In the genomic region with DNA sequence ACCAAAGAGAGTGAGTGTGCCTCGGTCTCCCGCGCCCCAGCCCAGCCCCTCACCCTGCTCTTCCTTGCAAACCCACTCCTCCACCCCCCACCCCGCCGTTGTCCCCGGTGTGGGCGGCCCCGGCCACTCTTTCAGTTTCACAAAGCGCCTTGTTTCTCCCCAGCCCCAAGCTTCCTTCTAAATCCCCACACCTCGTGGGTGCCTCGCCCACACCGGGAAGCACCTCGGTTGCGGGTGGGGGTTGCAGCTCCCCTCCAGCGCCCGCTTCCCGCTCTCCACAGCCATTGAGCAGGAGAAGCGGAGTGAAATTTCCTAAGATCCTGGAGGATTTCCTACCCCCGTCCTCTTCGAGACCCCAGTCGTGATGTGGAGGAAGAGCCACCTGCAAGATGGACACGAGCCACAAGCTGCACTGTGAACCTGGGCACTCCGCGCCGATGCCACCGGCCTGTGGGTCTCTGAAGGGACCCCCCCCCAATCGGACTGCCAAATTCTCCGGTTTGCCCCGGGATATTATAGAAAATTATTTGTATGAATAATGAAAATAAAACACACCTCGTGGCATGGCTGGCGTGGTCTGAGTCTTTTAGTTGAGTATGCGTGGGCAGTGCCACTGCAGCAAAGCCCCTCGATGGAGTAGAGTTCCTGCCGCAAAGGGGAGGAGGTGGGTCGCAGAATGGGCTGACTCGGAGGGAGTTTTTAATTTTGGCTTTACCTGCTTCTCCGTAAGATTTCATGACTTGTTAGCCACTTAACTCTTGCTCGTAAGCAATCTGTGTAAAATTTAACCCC, we compare ENCODE assay signal across 8 cellular contexts. TPM values are rescaled to one million over a fixed set of nuclear protein-coding genes. Genes with fewer than 3 reads are reported as not detected.
DNase-seq lines count a peak whose midpoint lies in the region; ATAC-seq and TF ChIP-seq lines count a peak whose summit lies in the region.

No MANE protein-coding gene starts in this region.

- intact Hi-C loops in left colon (cut with DNase I, micrococcal nuclease) = no loop called here

- TF ChIP-seq CTCF in cardiac fibroblast (IDR thresholded peaks at IDR 0.05; ENCODE audit: low read depth, low read length) = no peak

- H3K4me3 ChIP-seq in cardiac fibroblast (replicated peaks in 1 of 2; ENCODE audit: low read depth in 2 of 2, low read length in 2 of 2) = peak overlapping the region; percentile 83 to 94

- DNase-seq in NCI-H2227 (lab: John Stamatoyannopoulos, UW; ENCODE audit: unreplicated experiment) (peak; percentile 54), NCI-H2227 treated with DMSO at 0.1 percent for 48 hours (lab: John Stamatoyannopoulos, UW) (no peak), SW480 (ENCODE audit: low spot score) (peak; percentile 34), cardiac fibroblast (ENCODE audit: low read depth in 2 of 2) (no peak), left colon (peak; percentile 62 to 77), globus pallidus (ENCODE audit: low spot score) (no peak)
- peak; percentile 50 to 60 for DNase-seq in stimulated activated CD8-positive, alpha-beta memory T cell treated with anti-CD3 and anti-CD28 coated beads, Interleukin-2, amount 100 ng/mL, for 48 hours (ENCODE audit: low read depth in 2 of 2)

- ATAC-seq in HG02973 (IDR thresholded peaks at IDR 0.05; ENCODE audit: unreplicated experiment) = peak; percentile 17
- peak; percentile 40 for ATAC-seq in left colon

RNA-seq across cellular contexts. Expression of gene TMSB10, which starts 0.8 kb away (rescaled TPM):
- total RNA-seq in left colon = 1,000 to 10,000 TPM; 1,780 to 2,331 TPM

RNA-seq across cellular contexts. Expression of gene TRABD2A, which starts 25.4 kb away (rescaled TPM):
- 100 to 1,000 TPM in 1 of 2 donors, 10 to 100 TPM in 1; 89.8 to 101 TPM for total RNA-seq in left colon

Comparison
In these comparisons a context has a peak if more than half of its experiments do, and no peak if none do; other contexts are left out.
1. DNase-seq: peak in NCI-H2227 (single experiment), SW480 (single experiment), left colon (2 of 2) and stimulated activated CD8-positive, alpha-beta memory T cell treated with anti-CD3 and anti-CD28 coated beads, Interleukin-2, amount 100 ng/mL, for 48 hours (2 of 2); none in NCI-H2227 treated with DMSO at 0.1 percent for 48 hours (single experiment), cardiac fibroblast (0 of 2) and globus pallidus (single experiment).